In genomic region chr2:233711312-233712008, GRCh38 we compare ENCODE assay signal across 1 cellular context.
TF ChIP-seq lines count a peak whose summit lies in the region.

No MANE protein-coding gene starts in this region.

TF ChIP-seq in HEK293, 187 proteins besides CTCF, POLR2A, EP300 and RAD21 (continued from another document):
- TF ChIP-seq ZNF654 (tag by site-specific recombination; IDR thresholded peaks at IDR 0.05; ENCODE audit: low read depth): peak; percentile 53
TF ChIP-seq in HEK293: peak in this region for 2.
